ENCODE assay signal across 8 cellular contexts in genomic region chrX:136525738-136526606, GRCh38. TPM values are rescaled to one million over a fixed set of nuclear protein-coding genes. Genes with fewer than 3 reads are reported as not detected.
A peak's percentile ranks its signal among the peaks of the same experiment; 100 is the strongest.
DNase-seq lines count a peak whose midpoint lies in the region; ATAC-seq, FAIRE-seq and TF ChIP-seq lines count a peak whose summit lies in the region.

No MANE protein-coding gene starts in this region.

- no peaks in the 10 kb centered on the region for H3K4me1 ChIP-seq in RWPE2 (ENCODE audit: insufficient read depth, poor library complexity, severe bottlenecking)
- H3K4me1 ChIP-seq in skeletal muscle tissue (ENCODE audit: control insufficient read depth in 3 of 3, insufficient read depth in 3 of 3, low read length in 3 of 3), result peaks cover 5 to 15% (median 12%) of the 10 kb centered on the region in 3 donors

- DNase-seq in H54 (ENCODE audit: insufficient read length, low spot score), result peak; percentile 41
- DNase-seq in RWPE2 (ENCODE audit: low spot score), result no peak
- DNase-seq in Right ventricle myocardium superior, result peak; percentile 80
- DNase-seq in NOMO-1 treated with DMSO at 0.1 percent for 48 hours (lab: John Stamatoyannopoulos, UW; ENCODE audit: unreplicated experiment), result no peak
- no peak for DNase-seq in activated CD4-positive, alpha-beta T cell treated with anti-CD3 and anti-CD28 coated beads, Interleukin-2, amount 50 U/mL, for 48 hours
- no peak for DNase-seq in NCI-H82 treated with DMSO at 0.1 percent for 48 hours (lab: John Stamatoyannopoulos, UW; ENCODE audit: unreplicated experiment)

- no peaks in the 10 kb centered on the region for H3K9me3 ChIP-seq in RWPE2 (ENCODE audit: severe bottlenecking)
- no peaks in the 10 kb centered on the region for H3K9me3 ChIP-seq in skeletal muscle tissue (ENCODE audit: control insufficient read depth in 3 of 3, low read length in 3 of 3)

- intact Hi-C loops in Right ventricle myocardium superior (cut with DNase I), result no loop called here

- H3K36me3 ChIP-seq in RWPE2 (ENCODE audit: low read depth) (no peaks in the 10 kb centered on the region), skeletal muscle tissue (ENCODE audit: control insufficient read depth in 3 of 3, insufficient read depth in 3 of 3, low read length in 3 of 3) (no peaks in the 10 kb centered on the region)

- ATAC-seq in RWPE2 (ENCODE audit: low read depth) (peak; percentile 94), Right ventricle myocardium superior (ENCODE audit: poor library complexity) (peak; percentile 99), HG02973 (IDR thresholded peaks at IDR 0.05; ENCODE audit: unreplicated experiment) (no peak)

- H3K4me3 ChIP-seq in RWPE2 (ENCODE audit: severe bottlenecking) (no peak overlapping the region), skeletal muscle tissue (ENCODE audit: low read length in 3 of 3) (peak overlapping the region in 1 of 3 donors; percentile 13)

- FAIRE-seq in H54 (lab: Jason Lieb, UNC), result peak; percentile 84

- TF ChIP-seq POLR2A in H54 (IDR thresholded peaks at IDR 0.05; ENCODE audit: low read depth, low read length), result no peak

- H3K27me3 ChIP-seq in RWPE2 (ENCODE audit: insufficient read depth, poor library complexity, severe bottlenecking) (no peaks in the 10 kb centered on the region), skeletal muscle tissue (ENCODE audit: control insufficient read depth in 3 of 3, insufficient read depth in 3 of 3, low read length in 3 of 3) (peaks cover 0 to 4% (median 0%) of the 10 kb centered on the region in 3 donors)

- no peak for TF ChIP-seq CTCF in RWPE2 (IDR thresholded peaks at IDR 0.05; ENCODE audit: poor library complexity, severe bottlenecking)

- no peak overlapping the region for H3K27ac ChIP-seq in RWPE2 (ENCODE audit: poor library complexity, severe bottlenecking)
- H3K27ac ChIP-seq in skeletal muscle tissue (ENCODE audit: low read depth, low read length), result peak overlapping the region; percentile 59

- H3K9ac ChIP-seq in skeletal muscle tissue (ENCODE audit: low read depth in 1 of 3, low read length in 3 of 3), result peak overlapping the region in 1 of 3 donors; percentile 25

RNA-seq across cellular contexts. Expression of gene VGLL1, which starts 6.0 kb away (rescaled TPM):
- total RNA-seq in Right ventricle myocardium superior (not detected), skeletal muscle tissue (not detected)

RNA-seq across cellular contexts. Expression of gene HTATSF1, which starts 28.6 kb away (rescaled TPM):
- total RNA-seq in Right ventricle myocardium superior (54.7 TPM), skeletal muscle tissue (45.9 TPM)

RNA-seq across cellular contexts. Expression of gene BRS3, which starts 38.2 kb away (rescaled TPM):
- total RNA-seq in Right ventricle myocardium superior (not detected), skeletal muscle tissue (not detected)

Comparison
In these comparisons a context has a peak if more than half of its experiments do, and no peak if none do; other contexts are left out.
1. DNase-seq: peak in H54 (single experiment) and Right ventricle myocardium superior (single experiment); none in RWPE2 (single experiment), NOMO-1 treated with DMSO at 0.1 percent for 48 hours (single experiment), activated CD4-positive, alpha-beta T cell treated with anti-CD3 and anti-CD28 coated beads, Interleukin-2, amount 50 U/mL, for 48 hours (0 of 2) and NCI-H82 treated with DMSO at 0.1 percent for 48 hours (single experiment).